In genomic region chr20:24662756-24663399, GRCh38 we compare ENCODE assay signal across 1 cellular context.
TF ChIP-seq lines count a peak whose summit lies in the region.

No MANE protein-coding gene starts in this region.

TF ChIP-seq in HepG2, 621 proteins besides CTCF, POLR2A, EP300 and RAD21 (continued from another document):
- TF ChIP-seq SNAPC4 (CRISPR knock-in tag; IDR thresholded peaks at IDR 0.05) = no peak
